In genomic region chr15:66619152-66619903, GRCh38 we compare ENCODE assay signal across 8 cellular contexts. TPM values are rescaled to one million over a fixed set of nuclear protein-coding genes. Genes with fewer than 3 reads are reported as not detected.
DNase-seq lines count a peak whose midpoint lies in the region; ATAC-seq and TF ChIP-seq lines count a peak whose summit lies in the region.

No MANE protein-coding gene starts in this region.

- no peaks in the 10 kb centered on the region for H3K36me3 Mint-ChIP-seq in activated B cell treated with CpG ODN at 0.5 μM for 24 hours (ENCODE audit: low read depth)

- peak; percentile 54 for ATAC-seq in activated B cell treated with CpG ODN at 0.5 μM for 24 hours (ENCODE audit: low read depth)
- ATAC-seq in lung (ENCODE audit: insufficient read depth, low FRiP score), result peak; percentile 71
- no peak for ATAC-seq in GM18858 (IDR thresholded peaks at IDR 0.05; ENCODE audit: unreplicated experiment)

- no peaks in the 10 kb centered on the region for H3K9me3 ChIP-seq in lung (ENCODE audit: control insufficient read depth in 2 of 2, insufficient read depth in 1 of 2, low read length in 1 of 2)

- 37 to 45% methylated on average over 17 of the region's 17 CpGs for WGBS in lung, 2 donors

- H3K4me1 ChIP-seq in lung (ENCODE audit: control insufficient read depth in 2 of 2, insufficient read depth in 2 of 2, low read length in 2 of 2), result peaks cover 2 to 18% of the 10 kb centered on the region in 2 donors

- CTCF ChIA-PET in activated B cell treated with CpG ODN at 0.5 μM for 24 hours (lab: Charles Lee), result interaction anchor here (0.8 to 2.2 kb wide), 11 partner anchors 10 to 244 kb away, joined by 3 to 23 read pairs (median 4); no protein-coding TSS in a partner anchor

- peaks cover 33% of the 10 kb centered on the region for H3K4me1 Mint-ChIP-seq in activated B cell treated with CpG ODN at 0.5 μM for 24 hours

- intact Hi-C loops in activated B cell treated with CpG ODN at 0.5 μM for 24 hours (cut with micrococcal nuclease), result loop anchor here (1.0 to 2.0 kb wide), 3 partner anchors 81 to 232 kb away; no protein-coding TSS in a partner anchor

- TF ChIP-seq CTCF in activated B cell treated with CpG ODN at 0.5 μM for 24 hours (IDR thresholded peaks at IDR 0.05) (no peak), lung (IDR thresholded peaks at IDR 0.05; ENCODE audit: control extremely low read depth, extremely low read depth) (peak; percentile 49)

- no peaks in the 10 kb centered on the region for H3K27me3 ChIP-seq in lung (ENCODE audit: control insufficient read depth, insufficient read depth)

- H3K27me3 Mint-ChIP-seq in activated B cell treated with CpG ODN at 0.5 μM for 24 hours, result peaks cover 25% of the 10 kb centered on the region

- H3K9me3 Mint-ChIP-seq in activated B cell treated with CpG ODN at 0.5 μM for 24 hours, result no peaks in the 10 kb centered on the region

- DNase-seq in NCI-H524 (lab: John Stamatoyannopoulos, UW) (peak; percentile 38 to 63), NCI-H524 treated with DMSO at 0.1 percent for 48 hours (lab: John Stamatoyannopoulos, UW) (no peak), NAMALWA (ENCODE audit: low spot score) (peak; percentile 62), activated B cell treated with CpG ODN at 0.5 μM for 24 hours (peak; percentile 27), ecto neural progenitor cell (ENCODE audit: low spot score) (peak; percentile 87), lung (ENCODE audit: low spot score) (peak; percentile 77)
- peak; percentile 12 to 13 for DNase-seq in stimulated activated CD8-positive, alpha-beta memory T cell treated with anti-CD3 and anti-CD28 coated beads, Interleukin-7, amount 100 ng/mL, for 48 hours (ENCODE audit: extremely low read depth in 1 of 2, low read depth in 1 of 2)

- no peak overlapping the region for H3K4me3 Mint-ChIP-seq in activated B cell treated with CpG ODN at 0.5 μM for 24 hours

- peak overlapping the region in 1 of 2 donors; percentile 86 for H3K27ac ChIP-seq in lung (ENCODE audit: low read depth in 1 of 2, low read length in 1 of 2)

- POLR2A ChIA-PET in activated B cell treated with CpG ODN at 0.5 μM for 24 hours (lab: Charles Lee), result no interaction called here

- H3K27ac Mint-ChIP-seq in activated B cell treated with CpG ODN at 0.5 μM for 24 hours, result no peak overlapping the region

- no peaks in the 10 kb centered on the region for H3K36me3 ChIP-seq in lung (ENCODE audit: control insufficient read depth in 2 of 2, insufficient read depth in 2 of 2, low read length in 2 of 2)

- no peak overlapping the region for H3K4me3 ChIP-seq in lung

RNA-seq across cellular contexts. Expression of gene LCTL, which starts 53.5 kb away (rescaled TPM):
- not detected in 2 replicates for total RNA-seq in activated B cell treated with CpG ODN at 0.5 μM for 24 hours
- not detected for total RNA-seq in lung
- not detected for polyA plus RNA-seq in lung
